ENCODE assay signal across 22 cellular contexts in the genomic region with DNA sequence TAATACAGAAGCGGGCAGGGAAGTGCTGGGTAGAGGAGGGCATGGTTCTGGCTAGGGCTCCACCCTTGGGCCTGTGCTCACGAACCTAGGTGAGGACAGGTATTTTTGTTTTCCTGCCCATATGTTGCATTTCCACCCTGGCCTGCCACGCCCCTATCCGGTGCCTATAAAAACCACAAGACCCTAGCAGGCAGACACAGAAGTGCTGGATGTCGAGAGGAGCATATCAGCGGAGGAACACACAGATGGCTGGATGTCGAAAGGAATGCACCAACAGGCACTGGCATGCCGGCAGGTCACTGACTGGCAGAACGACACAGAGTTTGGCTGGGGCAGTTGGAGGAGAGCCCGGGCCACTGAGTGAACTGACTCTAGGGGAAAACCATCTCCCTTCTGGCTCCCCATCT.
DNase-seq lines count a peak whose midpoint lies in the region; ATAC-seq and TF ChIP-seq lines count a peak whose summit lies in the region.
"Had no signal": no experiment of that assay in that cellular context is flagged by ENCODE, and none has a peak within 500 bp of the region (broad histone marks: within the 10 kb centered on the region; RNA-seq: fewer than 3 reads in every experiment).

No MANE protein-coding gene starts in this region.

- DNase-seq in Right ventricle myocardium superior (peak; percentile 79), right atrium auricular region (ENCODE audit: low spot score) (no peak), cerebellar cortex (ENCODE audit: low spot score) (peak; percentile 94), heart right ventricle (peak; percentile 59 to 60), testis (no peak), glomerular visceral epithelial cell (ENCODE audit: extremely low spot score) (no peak), GM13977 (ENCODE audit: low spot score) (no peak)
- no peak for DNase-seq in activated naive CD4-positive, alpha-beta T cell (lab: John Stamatoyannopoulos, UW)
- DNase-seq: 8988T; activated CD4-positive, alpha-beta T cell treated with anti-CD3 and anti-CD28 coated beads for 36 hours; amniotic stem cell; DMS79 treated with DMSO at 0.1 percent for 48 hours; mesenchymal stem cell; NCI-H1092; NCI-H187; NCI-H524 treated with DMSO at 0.1 percent for 48 hours; ovary; PC-3; retina; SHP77 treated with DMSO at 0.1 percent for 48 hours had no signal

- H3K36me3 ChIP-seq in right atrium auricular region (no peaks in the 10 kb centered on the region), heart right ventricle (no peaks in the 10 kb centered on the region), testis (ENCODE audit: low read depth, missing control alignments) (no peaks in the 10 kb centered on the region)
- H3K36me3 ChIP-seq: ovary, thoracic aorta had no signal

- H3K4me1 ChIP-seq in right atrium auricular region (no peaks in the 10 kb centered on the region), heart right ventricle (peaks cover 0 to 5% (median 0%) of the 10 kb centered on the region in 9 donors), testis (peaks cover 10% of the 10 kb centered on the region)

- WGBS in heart right ventricle, 2 donors = 56 to 66% methylated on average over 10 of the region's 10 CpGs
- 53 to 74% methylated on average over 10 of the region's 10 CpGs for WGBS in testis, 2 donors

- no peak for TF ChIP-seq CTCF in right atrium auricular region (IDR thresholded peaks at IDR 0.05)
- TF ChIP-seq CTCF in heart right ventricle (IDR thresholded peaks at IDR 0.05) = no peak
- TF ChIP-seq CTCF in testis (IDR thresholded peaks at IDR 0.05) = no peak
- no peak for TF ChIP-seq CTCF in GM13977 (IDR thresholded peaks at IDR 0.05; ENCODE audit: extremely low read depth, insufficient read depth, missing control alignments)

- in situ Hi-C loops in GM13977 (cut with MboI; ENCODE audit: low pct_unique_long_range_greater_than_20kb, low sequenced_read_pairs, unreplicated experiment) = no loop called here

- H3K27me3 ChIP-seq in right atrium auricular region (no peaks in the 10 kb centered on the region), heart right ventricle (no peaks in the 10 kb centered on the region), testis (no peaks in the 10 kb centered on the region)
- H3K27me3 ChIP-seq: ovary had no signal

- H3K4me3 ChIP-seq in right atrium auricular region = no peak overlapping the region
- peak overlapping the region in 1 of 10 donors; percentile 20 for H3K4me3 ChIP-seq in heart right ventricle
- H3K4me3 ChIP-seq in testis = no peak overlapping the region
- H3K4me3 ChIP-seq: ovary, smooth muscle cell, thoracic aorta had no signal

- H3K9me3 ChIP-seq in right atrium auricular region = no peaks in the 10 kb centered on the region
- no peaks in the 10 kb centered on the region for H3K9me3 ChIP-seq in heart right ventricle
- H3K9me3 ChIP-seq in testis = no peaks in the 10 kb centered on the region
- H3K9me3 ChIP-seq: ovary, thoracic aorta had no signal

- intact Hi-C loops in Right ventricle myocardium superior (cut with DNase I) = no loop called here
- intact Hi-C loops in heart right ventricle (cut with DNase I) = no loop called here
- intact Hi-C loops in testis (cut with DNase I; ENCODE audit: low total_unique reads) = no loop called here

- TF ChIP-seq POLR2A in testis (IDR thresholded peaks at IDR 0.05) = no peak

- ATAC-seq in Right ventricle myocardium superior (ENCODE audit: poor library complexity) (peak; percentile 97), heart right ventricle (peak; percentile 79 to 97 (median 90))
- ATAC-seq: activated CD4-positive, alpha-beta T cell treated with anti-CD3 and anti-CD28 coated beads for 36 hours; PC-3 had no signal

- H3K27ac ChIP-seq in right atrium auricular region (no peak overlapping the region), heart right ventricle (peak overlapping the region in 1 of 10 donors; percentile 2), testis (peak overlapping the region; percentile 55 to 58)
- H3K27ac ChIP-seq: ovary, thoracic aorta had no signal

Comparison
In these comparisons a context has a peak if more than half of its experiments do, and no peak if none do; other contexts are left out.
1. DNase-seq: peak in Right ventricle myocardium superior (single experiment), cerebellar cortex (single experiment) and heart right ventricle (2 of 2); none in right atrium auricular region (single experiment), testis (single experiment), glomerular visceral epithelial cell (single experiment), activated naive CD4-positive, alpha-beta T cell (0 of 4) and GM13977 (single experiment).
2. H3K27ac ChIP-seq: peak in testis (2 of 2); none in right atrium auricular region (0 of 2).